ENCODE assay signal across 8 cellular contexts in genomic region chr7:149714081-149714909, GRCh38. TPM values are rescaled to one million over a fixed set of nuclear protein-coding genes. Genes with fewer than 3 reads are reported as not detected.
A peak's percentile ranks its signal among the peaks of the same experiment; 100 is the strongest.
DNase-seq lines count a peak whose midpoint lies in the region; ATAC-seq, FAIRE-seq and TF ChIP-seq lines count a peak whose summit lies in the region.

No MANE protein-coding gene starts in this region.

- peak overlapping the region; percentile 84 for H3K4me2 ChIP-seq in GM23338
- H3K4me2 ChIP-seq in Loucy (ENCODE audit: low read depth, low read length, poor library complexity, severe bottlenecking) = peak overlapping the region; percentile 55
- H3K4me2 ChIP-seq in neuronal stem cell (ENCODE audit: insufficient read depth, low read length, poor library complexity, severe bottlenecking) = peak overlapping the region; percentile 77

- H3K4me3 Mint-ChIP-seq in GM23338 = peak overlapping the region; percentile 79

- H4K20me1 ChIP-seq in GM23338 (replicated peaks; ENCODE audit: insufficient read depth) (no peaks in the 10 kb centered on the region; the same call in 1 of the 2 replicates), Loucy (ENCODE audit: insufficient read depth, low read length, poor library complexity, severe bottlenecking) (no peaks in the 10 kb centered on the region)

- peak overlapping the region; percentile 95 for H3K18ac ChIP-seq in neuronal stem cell (ENCODE audit: low read length)

- H3K27ac ChIP-seq in GM23338 (ENCODE audit: low read depth) = no peak overlapping the region
- peak overlapping the region; percentile 21; the same call in 1 of the 2 replicates for H3K27ac ChIP-seq in SJCRH30
- H3K27ac ChIP-seq in neuronal stem cell (replicated peaks; ENCODE audit: low read length) = no peak overlapping the region
- peak overlapping the region; percentile 11 for H3K27ac ChIP-seq in stomach smooth muscle (ENCODE audit: low read length)

- H3F3A ChIP-seq in GM23338 (replicated peaks; ENCODE audit: low read depth) (no peaks in the 10 kb centered on the region), Loucy (ENCODE audit: low read depth) (no peaks in the 10 kb centered on the region)

- H3K9me3 Mint-ChIP-seq in GM23338 = peaks cover 32% of the 10 kb centered on the region

- peak overlapping the region; percentile 99 for H4K8ac ChIP-seq in neuronal stem cell (ENCODE audit: low read depth, low read length)

- H3K27me3 ChIP-seq in GM23338 (ENCODE audit: insufficient read depth) = peaks cover 20% of the 10 kb centered on the region
- H3K27me3 ChIP-seq in Loucy (ENCODE audit: insufficient read depth, low read length, poor library complexity, severe bottlenecking) = no peaks in the 10 kb centered on the region
- H3K27me3 ChIP-seq in SJCRH30 = no peaks in the 10 kb centered on the region
- H3K27me3 ChIP-seq in neuronal stem cell (ENCODE audit: control insufficient read depth in 3 of 3, insufficient read depth in 3 of 3, low read depth in 1 of 3, low read length in 3 of 3) = peaks cover 0 to 5% (median 0%) of the 10 kb centered on the region in 3 experiments
- no peaks in the 10 kb centered on the region for H3K27me3 ChIP-seq in stomach smooth muscle (ENCODE audit: control insufficient read depth in 1 of 2, insufficient read depth in 2 of 2, low read length in 2 of 2)

- H3K14ac ChIP-seq in neuronal stem cell (ENCODE audit: low read length) = no peak overlapping the region

- ATAC-seq in GM23338 = peak; percentile 85

- peak overlapping the region; percentile 73 for H3K4me3 ChIP-seq in GM23338
- H3K4me3 ChIP-seq in Loucy (ENCODE audit: low read length, poor library complexity, severe bottlenecking) = peak overlapping the region; percentile 96
- H3K4me3 ChIP-seq in SJCRH30 = peak overlapping the region; percentile 96
- H3K4me3 ChIP-seq in neuronal stem cell (ENCODE audit: low read length in 2 of 2) = peak overlapping the region; percentile 81 to 94
- H3K4me3 ChIP-seq in stomach smooth muscle (ENCODE audit: low read length in 2 of 2) = peak overlapping the region; percentile 84 to 90

- no peak for FAIRE-seq in frontal cortex (lab: Jason Lieb, UNC)

- DNase-seq in Daoy (ENCODE audit: low read depth) (peak; percentile 96), GM23338 (ENCODE audit: low spot score) (peak; percentile 95), SJCRH30 (peak; percentile 94 to 95), frontal cortex (ENCODE audit: low spot score in 2 of 2) (peak; percentile 95 to 97), neuronal stem cell (ENCODE audit: low spot score) (peak; percentile 93)
- peak; percentile 94 for DNase-seq in activated naive CD4-positive, alpha-beta T cell treated with Interleukin-2 at 50 U/mL for 16 hours

- peaks cover 10% of the 10 kb centered on the region; the same call in 1 of the 2 replicates for H3K79me2 ChIP-seq in GM23338 (replicated peaks; ENCODE audit: insufficient read depth)
- H3K79me2 ChIP-seq in Loucy (ENCODE audit: insufficient read depth, low read length) = peaks cover 32% of the 10 kb centered on the region

- no peak overlapping the region for H2BK120ac ChIP-seq in neuronal stem cell (ENCODE audit: low read depth, low read length)

- H3K9me3 ChIP-seq in Loucy (ENCODE audit: insufficient read depth, low read depth, low read length) = peaks cover 10% of the 10 kb centered on the region
- peaks cover 16% of the 10 kb centered on the region for H3K9me3 ChIP-seq in SJCRH30 (replicated peaks)
- peaks cover 7 to 26% of the 10 kb centered on the region in 2 donors for H3K9me3 ChIP-seq in neuronal stem cell (replicated peaks in 1 of 2; ENCODE audit: control insufficient read depth in 2 of 2, insufficient read depth in 1 of 2, low read depth in 1 of 2, low read length in 2 of 2)
- peaks cover 0 to 8% of the 10 kb centered on the region in 2 donors for H3K9me3 ChIP-seq in stomach smooth muscle (ENCODE audit: control insufficient read depth in 2 of 2, low read length in 2 of 2)

- no peak overlapping the region for H4K91ac ChIP-seq in neuronal stem cell (ENCODE audit: low read depth, low read length, poor library complexity)

- no peak overlapping the region for H3K4ac ChIP-seq in neuronal stem cell (ENCODE audit: low read length)

- peaks cover 11% of the 10 kb centered on the region for H3K4me1 Mint-ChIP-seq in GM23338

- 0 out of 2 replicates have a peak, but pooled peaks cover 6% of the 10 kb centered on the region for H3K36me3 ChIP-seq in GM23338 (ENCODE audit: insufficient read depth)
- no peaks in the 10 kb centered on the region for H3K36me3 ChIP-seq in Loucy (ENCODE audit: insufficient read depth, low read length)
- no peaks in the 10 kb centered on the region for H3K36me3 ChIP-seq in SJCRH30
- H3K36me3 ChIP-seq in neuronal stem cell (replicated peaks in 1 of 2; ENCODE audit: control insufficient read depth in 2 of 2, insufficient read depth in 2 of 2, low read length in 2 of 2) = peaks cover 2 to 21% of the 10 kb centered on the region in 2 donors
- H3K36me3 ChIP-seq in stomach smooth muscle (ENCODE audit: control insufficient read depth in 2 of 2, insufficient read depth in 2 of 2, low read length in 2 of 2) = peaks cover 0 to 4% of the 10 kb centered on the region in 2 donors

- H3K36me3 Mint-ChIP-seq in GM23338 (ENCODE audit: low read depth) = peaks cover 12% of the 10 kb centered on the region

- no peak overlapping the region for H3K27ac Mint-ChIP-seq in GM23338

- H2BK15ac ChIP-seq in neuronal stem cell (ENCODE audit: low read length) = peak overlapping the region; percentile 83

- peaks cover 19% of the 10 kb centered on the region for H3K27me3 Mint-ChIP-seq in GM23338 (ENCODE audit: insufficient read depth, low read depth, poor library complexity)

- peak overlapping the region; percentile 58 for H2BK12ac ChIP-seq in neuronal stem cell (ENCODE audit: low read length)

- H3K23ac ChIP-seq in neuronal stem cell (ENCODE audit: low read depth, low read length, poor library complexity) = peak overlapping the region; percentile 89

- peaks cover 13% of the 10 kb centered on the region for H3K79me1 ChIP-seq in neuronal stem cell (ENCODE audit: low read depth, low read length)

- peak overlapping the region; percentile 94 for H2AFZ ChIP-seq in GM23338
- H2AFZ ChIP-seq in Loucy (ENCODE audit: low read length) = peak overlapping the region; percentile 36; the same call in 1 of the 2 replicates
- H2AFZ ChIP-seq in neuronal stem cell (ENCODE audit: low read length) = peak overlapping the region; percentile 99

- no peak overlapping the region for H3K9ac ChIP-seq in Loucy (ENCODE audit: low read depth, low read length, poor library complexity, severe bottlenecking)
- H3K9ac ChIP-seq in neuronal stem cell (ENCODE audit: low read depth, low read length, poor library complexity) = peak overlapping the region; percentile 96
- H3K9ac ChIP-seq in stomach smooth muscle (ENCODE audit: low read length in 2 of 2) = peak overlapping the region; percentile 55 to 72

- peak overlapping the region; percentile 92 for H2AK5ac ChIP-seq in neuronal stem cell (ENCODE audit: low read depth, low read length)

- peak overlapping the region; percentile 39 for H2BK5ac ChIP-seq in neuronal stem cell (ENCODE audit: low read length)

- no peaks in the 10 kb centered on the region for H3K9me2 ChIP-seq in GM23338 (ENCODE audit: insufficient read depth)
- H3K9me2 ChIP-seq in Loucy (replicated peaks; ENCODE audit: low read depth, low read length) = no peaks in the 10 kb centered on the region

- TF ChIP-seq CTCF in GM23338 (conservative IDR thresholded peaks at IDR 0.05; ENCODE audit: low read depth in 2 of 2) (no peak), Loucy (conservative IDR thresholded peaks at IDR 0.05; ENCODE audit: low read length) (no peak)

- no CpG with 5 or more reads among the region's 88 CpGs for WGBS in neuronal stem cell (ENCODE audit: extremely low coverage in 2 of 2, insufficient read length in 2 of 2, insufficient replicate concordance in 1 of 2), 2 donors

- H3K4me1 ChIP-seq in GM23338 (ENCODE audit: insufficient read depth) (no peaks in the 10 kb centered on the region; the same call in none of the 2 replicates), Loucy (ENCODE audit: insufficient read depth, low read length, poor library complexity, severe bottlenecking) (peaks cover 19% of the 10 kb centered on the region), SJCRH30 (peaks cover 12% of the 10 kb centered on the region; the same call in 1 of the 2 replicates), neuronal stem cell (ENCODE audit: control insufficient read depth in 2 of 2, insufficient read depth in 1 of 2, low read depth in 1 of 2, low read length in 2 of 2) (peaks cover 10 to 15% of the 10 kb centered on the region in 2 donors), stomach smooth muscle (ENCODE audit: control insufficient read depth, insufficient read depth, low read length) (peaks cover 31% of the 10 kb centered on the region)

TF ChIP-seq in GM23338, 12 proteins besides CTCF, POLR2A, EP300 and RAD21 (continues in another document):
- TF ChIP-seq EZH2 (IDR thresholded peaks at IDR 0.05; ENCODE audit: low read depth, unreplicated experiment) = no peak
- TF ChIP-seq REST (IDR thresholded peaks at IDR 0.05; ENCODE audit: unreplicated experiment) = no peak

RNA-seq across cellular contexts. Expression of gene ZNF467, which starts 59.1 kb away (rescaled TPM):
- total RNA-seq in Daoy (2014; rRNA removed; shearing (Covaris generic)) = 0.34 and 0.80 TPM in 2 replicates
- 0.10 and 0.19 TPM in 2 replicates for total RNA-seq in GM23338 (2014; rRNA removed; shearing (Covaris generic))
- polyA plus RNA-seq in GM23338 (2016; fragmentation: Nextera tagmentation; extraction: Ambion mirVana) = 0.30 and 0.40 TPM in 2 replicates
- not detected in 2 replicates for total RNA-seq in SJCRH30 (2014; rRNA removed; shearing (Covaris generic))
- 1.6 TPM for total RNA-seq in frontal cortex
- polyA plus RNA-seq in neuronal stem cell (2013, experiment 1 of 2) = 6.2 TPM
- polyA plus RNA-seq in neuronal stem cell (2013, experiment 2 of 2) = 6.1 TPM

Comparison
In these comparisons a context has a peak if more than half of its experiments do, and no peak if none do; other contexts are left out.
1. H2AFZ ChIP-seq: peak in every context shown above with its lines; median percentile 99 in neuronal stem cell; 94 in GM23338; 36 in Loucy.
2. H3K27ac ChIP-seq: peak in SJCRH30 (single experiment) and stomach smooth muscle (single experiment); none in GM23338 (single experiment) and neuronal stem cell (single experiment).
3. Peak in every context shown above with its lines, with median percentiles within 50 percentile points of each other: DNase-seq, H3K4me2 ChIP-seq and H3K4me3 ChIP-seq.